In the genomic region with DNA sequence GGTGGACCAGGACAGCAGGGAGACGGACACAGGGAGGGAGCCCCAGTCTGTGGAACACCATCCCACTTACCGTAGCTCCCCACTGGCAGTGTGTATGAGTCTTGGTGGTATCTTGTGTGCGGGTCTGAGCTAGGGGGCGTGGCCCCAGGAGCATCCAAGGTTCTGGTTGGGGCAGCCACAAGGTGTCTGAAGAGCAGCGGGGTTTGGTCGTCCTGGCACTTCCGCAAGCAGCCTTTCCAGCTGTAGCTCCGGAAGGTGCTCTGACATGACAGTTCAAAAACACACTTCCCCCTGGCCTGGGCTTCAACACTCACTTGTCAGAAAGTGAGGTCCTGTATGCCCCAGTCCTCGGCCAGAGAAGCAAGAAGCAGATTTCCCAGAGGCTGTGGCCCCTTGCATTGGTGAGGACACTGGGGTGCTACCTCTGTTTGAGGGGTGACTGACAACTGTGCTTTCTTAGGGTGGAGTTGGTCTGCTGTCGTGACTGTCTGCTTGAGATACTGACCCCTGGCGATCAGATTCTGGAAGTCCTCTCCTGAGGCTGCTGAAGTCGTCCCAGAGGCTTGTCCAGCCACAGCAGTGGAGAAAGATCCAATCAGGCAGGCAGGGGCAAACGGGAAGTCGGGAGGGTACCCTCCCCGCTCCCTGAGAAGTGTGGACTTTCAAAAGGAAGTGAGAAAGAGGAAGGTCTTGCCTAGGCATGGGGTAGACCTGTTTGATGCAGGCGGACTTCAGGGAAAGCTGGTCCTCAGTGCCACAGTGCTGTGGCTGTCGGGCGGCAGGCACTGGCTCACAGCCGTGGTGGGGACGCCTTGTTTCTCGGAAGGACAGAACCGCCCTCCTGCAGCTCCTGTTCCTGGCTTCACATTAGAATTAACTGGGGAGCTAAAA, we compare ENCODE assay signal across 8 cellular contexts. TPM values are rescaled to one million over a fixed set of nuclear protein-coding genes. Genes with fewer than 3 reads are reported as not detected.
DNase-seq lines count a peak whose midpoint lies in the region; ATAC-seq and TF ChIP-seq lines count a peak whose summit lies in the region.

No MANE protein-coding gene starts in this region.

- peaks cover 2% of the 10 kb centered on the region for H3K27me3 Mint-ChIP-seq in nephron progenitor cell (ENCODE audit: low read depth, poor library complexity)

- peak overlapping the region; percentile 26 for H3K4me3 Mint-ChIP-seq in nephron progenitor cell

- DNase-seq in DMS53 (lab: John Stamatoyannopoulos, UW) (peak; percentile 26), DMS53 treated with DMSO at 0.1 percent for 48 hours (lab: John Stamatoyannopoulos, UW; ENCODE audit: unreplicated experiment) (no peak), Kasumi-1 (lab: John Stamatoyannopoulos, UW) (peak; percentile 97), fibroblast of the aortic adventitia (ENCODE audit: low read depth) (peak; percentile 71), nephron progenitor cell (peak; percentile 56), NCI-H2081 treated with DMSO at 0.1 percent for 48 hours (lab: John Stamatoyannopoulos, UW) (no peak)
- peak; percentile 54 for DNase-seq in activated T-cell treated with anti-CD3 and anti-CD28 coated beads, Interleukin-2, amount 50 U/mL, for 1 hour

- ATAC-seq in GM21786 (IDR thresholded peaks at IDR 0.05; ENCODE audit: unreplicated experiment) = peak; percentile 79

- peak overlapping the region; percentile 53 for H3K27ac Mint-ChIP-seq in nephron progenitor cell

- H3K36me3 Mint-ChIP-seq in nephron progenitor cell (ENCODE audit: low read depth) = peaks cover 49% of the 10 kb centered on the region

- H3K9me3 Mint-ChIP-seq in nephron progenitor cell = peaks cover 26% of the 10 kb centered on the region

- peak; percentile 80 for TF ChIP-seq CTCF in fibroblast of the aortic adventitia (IDR thresholded peaks at IDR 0.05; ENCODE audit: insufficient read depth, low read length)
- peak; percentile 48 for TF ChIP-seq CTCF in nephron progenitor cell (IDR thresholded peaks at IDR 0.05)

- H3K4me3 ChIP-seq in fibroblast of the aortic adventitia (ENCODE audit: low read depth, low read length) = no peak overlapping the region

- H3K4me1 Mint-ChIP-seq in nephron progenitor cell = peaks cover 33% of the 10 kb centered on the region

RNA-seq across cellular contexts. Expression of a gene that starts 51.4 kb away (rescaled TPM):
- 9.4 and 23.0 TPM in 2 replicates for total RNA-seq in fibroblast of the aortic adventitia (ENCODE audit: low replicate concordance)

Comparison
In these comparisons a context has a peak if more than half of its experiments do, and no peak if none do; other contexts are left out.
1. DNase-seq: peak in DMS53 (single experiment), Kasumi-1 (2 of 2), activated T-cell treated with anti-CD3 and anti-CD28 coated beads, Interleukin-2, amount 50 U/mL, for 1 hour (single experiment), fibroblast of the aortic adventitia (single experiment) and nephron progenitor cell (single experiment); none in DMS53 treated with DMSO at 0.1 percent for 48 hours (single experiment) and NCI-H2081 treated with DMSO at 0.1 percent for 48 hours (single experiment).